ENCODE assay signal across 8 cellular contexts in the genomic region with DNA sequence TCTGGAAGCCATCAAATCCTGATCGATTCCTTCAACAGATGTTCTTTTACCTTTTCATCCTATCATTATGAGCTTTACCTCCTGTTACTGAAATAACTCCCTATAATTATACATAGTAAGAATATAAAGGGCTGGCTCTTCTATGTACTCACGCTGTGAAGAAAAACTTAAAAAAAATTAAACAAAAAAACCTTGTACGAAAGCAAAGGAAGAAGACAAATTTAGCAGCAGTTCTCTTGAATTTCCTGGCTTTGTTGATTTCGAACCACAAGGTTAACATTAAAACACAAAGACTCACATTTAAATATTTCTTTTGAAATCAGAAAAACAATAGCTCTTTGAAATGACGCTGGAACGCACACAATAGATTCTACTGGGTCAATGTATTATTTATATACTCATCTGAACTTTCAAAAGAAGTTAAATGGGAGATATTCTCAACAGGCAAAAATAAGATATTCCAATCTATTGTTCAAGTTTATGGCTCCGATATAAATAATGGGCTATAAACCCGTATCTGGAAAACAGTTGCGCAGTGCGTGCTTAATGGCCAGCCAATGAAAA. TPM values are rescaled to one million over a fixed set of nuclear protein-coding genes. Genes with fewer than 3 reads are reported as not detected.
DNase-seq lines count a peak whose midpoint lies in the region; ATAC-seq and TF ChIP-seq lines count a peak whose summit lies in the region.

No MANE protein-coding gene starts in this region.

- H3K27me3 Mint-ChIP-seq in activated T-cell treated with anti-CD3 and anti-CD28 coated beads, Interleukin-2, amount 50 U/mL, for 24 hours, result no peaks in the 10 kb centered on the region

- peak overlapping the region; percentile 98 for H3K27ac Mint-ChIP-seq in activated T-cell treated with anti-CD3 and anti-CD28 coated beads, Interleukin-2, amount 50 U/mL, for 24 hours
- peak overlapping the region; percentile 97 to 98 for H3K27ac Mint-ChIP-seq in activated naive CD4-positive, alpha-beta T cell treated with anti-CD3 and anti-CD28 coated beads, Interleukin-2, amount 50 U/mL, for 72 hours

- POLR2A ChIA-PET in HEK293T (lab: Yijun Ruan, JAX), result interaction anchor here (0.6 to 3.9 kb wide), 28 partner anchors 8 to 231 kb away, joined by 3 to 187 read pairs (median 5); a partner anchor contains a TSS

- H3K36me3 Mint-ChIP-seq in activated T-cell treated with anti-CD3 and anti-CD28 coated beads, Interleukin-2, amount 50 U/mL, for 24 hours (ENCODE audit: low read depth), result peaks cover 17% of the 10 kb centered on the region
- peaks cover 8 to 13% of the 10 kb centered on the region in 2 donors for H3K36me3 Mint-ChIP-seq in activated naive CD4-positive, alpha-beta T cell treated with anti-CD3 and anti-CD28 coated beads, Interleukin-2, amount 50 U/mL, for 72 hours

- H3K27ac ChIP-seq in substantia nigra (ENCODE audit: low read depth, low read length, poor library complexity, severe bottlenecking), result peak overlapping the region; percentile 100

- no peaks in the 10 kb centered on the region for H3K9me3 Mint-ChIP-seq in activated T-cell treated with anti-CD3 and anti-CD28 coated beads, Interleukin-2, amount 50 U/mL, for 24 hours
- H3K9me3 Mint-ChIP-seq in activated naive CD4-positive, alpha-beta T cell treated with anti-CD3 and anti-CD28 coated beads, Interleukin-2, amount 50 U/mL, for 72 hours, result no peaks in the 10 kb centered on the region

- peak overlapping the region; percentile 91 for H3K4me3 Mint-ChIP-seq in activated T-cell treated with anti-CD3 and anti-CD28 coated beads, Interleukin-2, amount 50 U/mL, for 24 hours

- no peak for ATAC-seq in activated naive CD4-positive, alpha-beta T cell treated with anti-CD3 and anti-CD28 coated beads, Interleukin-2, amount 50 U/mL, for 72 hours
- ATAC-seq in GM19467 (IDR thresholded peaks at IDR 0.05; ENCODE audit: unreplicated experiment), result no peak

- H3K4me1 Mint-ChIP-seq in activated T-cell treated with anti-CD3 and anti-CD28 coated beads, Interleukin-2, amount 50 U/mL, for 24 hours (ENCODE audit: low read depth), result peaks cover 37% of the 10 kb centered on the region

- CTCF ChIA-PET in HEK293T (lab: Yijun Ruan, JAX), result interaction anchor here (0.6 to 1.1 kb wide), 5 partner anchors 10 to 43 kb away, joined by 3 to 6 read pairs (median 3); no protein-coding TSS in a partner anchor

- DNase-seq in activated T-cell treated with anti-CD3 and anti-CD28 coated beads, Interleukin-2, amount 50 U/mL, for 24 hours, result no peak
- no peak for DNase-seq in activated T-cell treated with anti-CD3 and anti-CD28 coated beads, Interleukin-2, amount 50 U/mL, for 1 hour
- no peak for DNase-seq in activated naive CD4-positive, alpha-beta T cell treated with anti-CD3 and anti-CD28 coated beads, Interleukin-2, amount 50 U/mL, for 72 hours (ENCODE audit: low spot score in 2 of 2)
- DNase-seq in inferior parietal cortex (ENCODE audit: extremely low spot score) (peak; percentile 42), substantia nigra (lab: John Stamatoyannopoulos, UW) (no peak), SIG-M5 treated with dmso at 0.1 percent for 504 hours (lab: John Stamatoyannopoulos, UW; ENCODE audit: unreplicated experiment) (no peak), HEK293T (ENCODE audit: extremely low spot score) (no peak)

TF ChIP-seq in HEK293T, 16 proteins besides CTCF, POLR2A, EP300 and RAD21:
- TF ChIP-seq NFRKB (IDR thresholded peaks at IDR 0.05) (no peak), FOXM1 (IDR thresholded peaks at IDR 0.05; ENCODE audit: borderline replicate concordance) (no peak), BHLHE40 (IDR thresholded peaks at IDR 0.05; ENCODE audit: borderline replicate concordance) (no peak), CTBP1 (IDR thresholded peaks at IDR 0.05; ENCODE audit: borderline replicate concordance) (no peak), LEF1 (IDR thresholded peaks at IDR 0.05; ENCODE audit: borderline replicate concordance) (no peak), L3MBTL2 (conservative IDR thresholded peaks at IDR 0.05) (no peak)

RNA-seq across cellular contexts. Expression of a gene that starts 13.6 kb away (rescaled TPM):
- total RNA-seq in activated naive CD4-positive, alpha-beta T cell treated with anti-CD3 and anti-CD28 coated beads, Interleukin-2, amount 50 U/mL, for 72 hours, result 10 to 100 TPM; 52.1 to 63.4 TPM

RNA-seq across cellular contexts. Expression of a gene that starts 26.5 kb away (rescaled TPM):
- 1 to 10 TPM; 2.2 to 2.5 TPM for total RNA-seq in activated naive CD4-positive, alpha-beta T cell treated with anti-CD3 and anti-CD28 coated beads, Interleukin-2, amount 50 U/mL, for 72 hours
